14 cellular contexts compared by ENCODE assay signal in genomic region chr14:105356927-105357326, GRCh38.
"Had no signal": no experiment of that assay in that cellular context is flagged by ENCODE, and none has a peak within 500 bp of the region (broad histone marks: within the 10 kb centered on the region; RNA-seq: fewer than 3 reads in every experiment).

No MANE protein-coding gene starts in this region.

- H3K9me3 Mint-ChIP-seq: naive B cell, type B pancreatic cell had no signal

- DNase-seq: cortex of kidney; dorsolateral prefrontal cortex; effector CD8-positive, alpha-beta T cell; heart left ventricle; hippocampal formation; mesendoderm; naive B cell; nephron progenitor cell; small intestine; stimulated activated CD4-positive, alpha-beta T cell treated with anti-CD3 and anti-CD28 coated beads, Interleukin-2, amount 100 ng/mL, for 48 hours; stimulated activated naive CD8-positive, alpha-beta T cell treated with anti-CD3 and anti-CD28 coated beads, Interleukin-15, Interleukin-2, amounts not matched to agents 100 U/mL and 50 U/mL, for 24 hours; thyroid gland had no signal

- H3K36me3 Mint-ChIP-seq: naive B cell had no signal

- H3K36me3 ChIP-seq: thyroid gland had no signal

- H3K27ac ChIP-seq: dorsolateral prefrontal cortex, heart left ventricle, suprapubic skin, thyroid gland had no signal

- H3K4me3 Mint-ChIP-seq: naive B cell, nephron progenitor cell, type B pancreatic cell had no signal

- H3K4me3 ChIP-seq: dorsolateral prefrontal cortex, heart left ventricle, suprapubic skin, thyroid gland had no signal

- H3K9me3 ChIP-seq: heart left ventricle, suprapubic skin, thyroid gland had no signal

- H3K27ac Mint-ChIP-seq: nephron progenitor cell, type B pancreatic cell had no signal

- H3K27me3 Mint-ChIP-seq: naive B cell, type B pancreatic cell had no signal

- H3K27me3 ChIP-seq: dorsolateral prefrontal cortex, heart left ventricle, suprapubic skin, thyroid gland had no signal
